In the genomic region with DNA sequence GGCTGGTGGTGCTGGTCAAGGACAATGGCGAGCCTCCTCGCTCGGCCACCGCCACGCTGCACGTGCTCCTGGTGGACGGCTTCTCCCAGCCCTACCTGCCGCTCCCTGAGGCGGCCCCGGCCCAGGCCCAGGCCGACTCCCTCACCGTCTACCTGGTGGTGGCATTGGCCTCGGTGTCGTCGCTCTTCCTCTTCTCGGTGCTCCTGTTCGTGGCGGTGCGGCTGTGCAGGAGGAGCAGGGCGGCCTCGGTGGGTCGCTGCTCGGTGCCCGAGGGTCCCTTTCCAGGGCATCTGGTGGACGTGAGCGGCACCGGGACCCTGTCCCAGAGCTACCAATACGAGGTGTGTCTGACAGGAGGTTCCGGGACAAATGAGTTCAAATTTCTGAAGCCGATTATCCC, we compare ENCODE assay signal across 1 cellular context. TPM values are rescaled to one million over a fixed set of nuclear protein-coding genes. Genes with fewer than 3 reads are reported as not detected.
"Had no signal": no experiment of that assay in that cellular context is flagged by ENCODE, and none has a peak within 500 bp of the region (broad histone marks: within the 10 kb centered on the region; RNA-seq: fewer than 3 reads in every experiment).

No MANE protein-coding gene starts in this region.

RNA-seq across cellular contexts. Expression of gene PCDHB12, which starts 16.9 kb away (rescaled TPM):
- total RNA-seq: H7 had no signal

RNA-seq across cellular contexts. Expression of gene PCDHB15, which starts 19.8 kb away (rescaled TPM):
- total RNA-seq: H7 had no signal
